ENCODE assay signal across 9 cellular contexts in the genomic region with DNA sequence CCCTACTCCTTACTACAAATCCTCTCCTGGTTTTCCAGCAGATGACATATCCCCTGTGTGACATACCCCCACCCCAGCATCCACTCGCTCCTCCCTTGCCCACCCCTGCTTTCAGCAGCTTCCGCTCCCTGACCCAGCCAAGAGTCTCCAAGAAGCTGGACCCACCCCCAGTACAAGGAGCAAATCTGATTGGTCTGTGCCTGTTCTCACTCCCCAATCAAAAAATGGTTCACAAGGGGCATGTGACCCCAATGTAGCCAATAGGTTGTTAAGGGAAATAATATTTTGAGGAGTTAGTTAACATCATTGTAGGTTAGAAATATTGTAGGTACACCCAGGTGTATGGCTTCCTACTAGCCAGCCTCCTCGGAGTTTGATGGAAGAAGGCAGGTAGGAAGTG.
"Had no signal": no experiment of that assay in that cellular context is flagged by ENCODE, and none has a peak within 500 bp of the region (broad histone marks: within the 10 kb centered on the region; RNA-seq: fewer than 3 reads in every experiment).

No MANE protein-coding gene starts in this region.

- FAIRE-seq: H1, H54, HepG2, HTR-8/SVneo had no signal

- H3K4me2 ChIP-seq: GM23338 had no signal

- H2AFZ ChIP-seq: GM23338 had no signal

- H3K27ac Mint-ChIP-seq: GM23338, H9, IgD-negative memory B cell had no signal

- H3K4me1 Mint-ChIP-seq: IgD-negative memory B cell had no signal

- ATAC-seq: GM23338, HepG2 had no signal

- H3K36me3 Mint-ChIP-seq: IgD-negative memory B cell had no signal

- DNase-seq: H9, HCEC 1CT, KBM-7 had no signal

- H3K4me3 ChIP-seq: GM23338 had no signal

- H3K4me3 Mint-ChIP-seq: GM23338, H9, IgD-negative memory B cell had no signal
